Comparison of ENCODE assay signal across 11 cellular contexts in genomic region chr9:83977196-83977595, GRCh38. TPM values are rescaled to one million over a fixed set of nuclear protein-coding genes. Genes with fewer than 3 reads are reported as not detected.
A peak's percentile ranks its signal among the peaks of the same experiment; 100 is the strongest.
DNase-seq lines count a peak whose midpoint lies in the region; ATAC-seq and TF ChIP-seq lines count a peak whose summit lies in the region.
"Had no signal": no experiment of that assay in that cellular context is flagged by ENCODE, and none has a peak within 500 bp of the region (broad histone marks: within the 10 kb centered on the region; RNA-seq: fewer than 3 reads in every experiment).

No MANE protein-coding gene starts in this region.

- H3K4me3 ChIP-seq in right cardiac atrium (ENCODE audit: low read length) (peak overlapping the region; percentile 73), right atrium auricular region (peak overlapping the region in 1 of 2 donors; percentile 93), kidney epithelial cell (ENCODE audit: low read depth, low read length) (peak overlapping the region; percentile 88), upper lobe of right lung (peak overlapping the region; percentile 89)

- peaks cover 35% of the 10 kb centered on the region for H3K36me3 Mint-ChIP-seq in activated naive CD8-positive, alpha-beta T cell

- H3K9me3 Mint-ChIP-seq in activated naive CD8-positive, alpha-beta T cell (ENCODE audit: low read depth): no peaks in the 10 kb centered on the region

- intact Hi-C loops in right cardiac atrium (cut with DNase I) (loop anchor here in 2 of 4 donors (5.0 to 10.0 kb wide), 2 partner anchors 198 to 270 kb away; partner anchors contain the start of gene UBQLN1 (in 1 of the 2)), upper lobe of right lung (cut with DNase I) (no loop called here)

- H3K27ac Mint-ChIP-seq in activated naive CD8-positive, alpha-beta T cell: peak overlapping the region; percentile 82

- ATAC-seq in right cardiac atrium (no peak), upper lobe of right lung (no peak), GM21390 (IDR thresholded peaks at IDR 0.05; ENCODE audit: unreplicated experiment) (no peak), GM21619 (IDR thresholded peaks at IDR 0.05; ENCODE audit: unreplicated experiment) (no peak)

- H3K9me3 ChIP-seq in right cardiac atrium (ENCODE audit: control insufficient read depth, low read length): no peaks in the 10 kb centered on the region
- no peaks in the 10 kb centered on the region for H3K9me3 ChIP-seq in right atrium auricular region
- H3K9me3 ChIP-seq in upper lobe of right lung: no peaks in the 10 kb centered on the region
- H3K9me3 ChIP-seq: Peyer's patch had no signal

- 59% methylated on average over 1 of the region's 1 CpG for WGBS in right cardiac atrium

- DNase-seq in right cardiac atrium: no peak
- DNase-seq in right atrium auricular region (ENCODE audit: low spot score): no peak
- no peak for DNase-seq in kidney epithelial cell (ENCODE audit: low read depth)
- no peak for DNase-seq in upper lobe of right lung
- DNase-seq in stimulated activated naive CD4-positive, alpha-beta T cell (lab: John Stamatoyannopoulos, UW): no peak
- DNase-seq: amygdala, EL, Peyer's patch had no signal

- H3K4me1 ChIP-seq in right cardiac atrium (ENCODE audit: control insufficient read depth, insufficient read depth, low read length) (no peaks in the 10 kb centered on the region), right atrium auricular region (peaks cover 0 to 43% of the 10 kb centered on the region in 2 donors), upper lobe of right lung (peaks cover 38% of the 10 kb centered on the region)

- no peaks in the 10 kb centered on the region for H3K27me3 ChIP-seq in right cardiac atrium (ENCODE audit: control insufficient read depth, insufficient read depth)
- no peaks in the 10 kb centered on the region for H3K27me3 ChIP-seq in right atrium auricular region
- H3K27me3 ChIP-seq in kidney epithelial cell (ENCODE audit: control insufficient read depth, insufficient read depth, low read length): no peaks in the 10 kb centered on the region
- no peaks in the 10 kb centered on the region for H3K27me3 ChIP-seq in upper lobe of right lung
- H3K27me3 ChIP-seq: Peyer's patch had no signal

- H3K27ac ChIP-seq in right cardiac atrium (ENCODE audit: low read length) (no peak overlapping the region), right atrium auricular region (no peak overlapping the region), upper lobe of right lung (no peak overlapping the region)
- H3K27ac ChIP-seq: Peyer's patch had no signal

- TF ChIP-seq CTCF in right atrium auricular region (IDR thresholded peaks at IDR 0.05) (no peak), kidney epithelial cell (IDR thresholded peaks at IDR 0.05; ENCODE audit: insufficient read depth, low read length, poor library complexity, severe bottlenecking) (no peak), upper lobe of right lung (IDR thresholded peaks at IDR 0.05) (no peak)

- H3K4me1 Mint-ChIP-seq in activated naive CD8-positive, alpha-beta T cell (ENCODE audit: low read depth): peaks cover 56% of the 10 kb centered on the region

- no peaks in the 10 kb centered on the region for H3K27me3 Mint-ChIP-seq in activated naive CD8-positive, alpha-beta T cell

- H3K4me3 Mint-ChIP-seq in activated naive CD8-positive, alpha-beta T cell: peak overlapping the region; percentile 98

- H3K36me3 ChIP-seq in right atrium auricular region: peaks cover 57% of the 10 kb centered on the region
- H3K36me3 ChIP-seq in kidney epithelial cell (ENCODE audit: control insufficient read depth, insufficient read depth, low read length): peaks cover 2% of the 10 kb centered on the region
- peaks cover 63% of the 10 kb centered on the region for H3K36me3 ChIP-seq in upper lobe of right lung

RNA-seq across cellular contexts. Expression of gene HNRNPK, which starts 2.8 kb away (rescaled TPM):
- total RNA-seq in right cardiac atrium (100 to 1,000 TPM; 304 to 327 (median 310) TPM), right atrium auricular region (100 to 1,000 TPM; 273 to 345 TPM), kidney epithelial cell (662 and 691 TPM in 2 replicates), upper lobe of right lung (353 TPM)
- 215 TPM for polyA plus RNA-seq in right cardiac atrium

RNA-seq across cellular contexts. Expression of gene RMI1, which starts 3.4 kb away (rescaled TPM):
- 1 to 10 TPM; 2.3 to 5.6 (median 4.5) TPM for total RNA-seq in right cardiac atrium
- 2.0 TPM for polyA plus RNA-seq in right cardiac atrium
- 1 to 10 TPM; 2.1 to 3.1 TPM for total RNA-seq in right atrium auricular region
- 4.5 and 6.7 TPM in 2 replicates for total RNA-seq in kidney epithelial cell
- total RNA-seq in upper lobe of right lung: 5.4 TPM

RNA-seq across cellular contexts. Expression of gene KIF27, which starts 56.0 kb away (rescaled TPM):
- total RNA-seq in right cardiac atrium: 1 to 10 TPM; 4.0 to 6.5 (median 4.4) TPM
- polyA plus RNA-seq in right cardiac atrium: 0.75 TPM
- total RNA-seq in right atrium auricular region: 1 to 10 TPM; 4.3 to 4.6 TPM
- total RNA-seq in kidney epithelial cell: 3.5 and 4.6 TPM in 2 replicates
- total RNA-seq in upper lobe of right lung: 7.8 TPM
